ENCODE assay signal across 10 cellular contexts in genomic region chr2:27308359-27308875, GRCh38. TPM values are rescaled to one million over a fixed set of nuclear protein-coding genes. Genes with fewer than 3 reads are reported as not detected.
A peak's percentile ranks its signal among the peaks of the same experiment; 100 is the strongest.
DNase-seq lines count a peak whose midpoint lies in the region; ATAC-seq and TF ChIP-seq lines count a peak whose summit lies in the region.
"Had no signal": no experiment of that assay in that cellular context is flagged by ENCODE, and none has a peak within 500 bp of the region (broad histone marks: within the 10 kb centered on the region; RNA-seq: fewer than 3 reads in every experiment).

TSS of gene UCN (minus strand) at chr2:27308445. CDS start at chr2:27307895, 550 bp downstream.

- DNase-seq in H7 (peak; percentile 87), activated B cell treated with CpG ODN at 0.5 μM for 24 hours (no peak), cardiac muscle cell (ENCODE audit: low read depth in 1 of 2, low spot score in 1 of 2) (peak; percentile 62 to 91), osteoblast (ENCODE audit: insufficient read length, low spot score, missing footprints) (peak; percentile 91), GM19240 (ENCODE audit: insufficient read length, low spot score) (no peak), middle frontal gyrus (ENCODE audit: extremely low spot score, low spot score) (no peak)
- DNase-seq: NCI-H524 treated with DMSO at 0.1 percent for 48 hours; stimulated activated CD4-positive, alpha-beta T cell treated with anti-CD3 and anti-CD28 coated beads, Interleukin-2, amount 100 ng/mL, for 24 hours had no signal

- H3K9me3 ChIP-seq in cardiac muscle cell (ENCODE audit: low read depth), result no peaks in the 10 kb centered on the region
- no peaks in the 10 kb centered on the region for H3K9me3 ChIP-seq in osteoblast (ENCODE audit: low read depth, low read length)

- peaks cover 31% of the 10 kb centered on the region for H4K20me1 ChIP-seq in osteoblast (ENCODE audit: insufficient read depth, low read length)

- H3K4me3 Mint-ChIP-seq in activated B cell treated with CpG ODN at 0.5 μM for 24 hours, result peak within 1 kb of the TSS; percentile 7

- no peak for TF ChIP-seq CTCF in activated B cell treated with CpG ODN at 0.5 μM for 24 hours (IDR thresholded peaks at IDR 0.05)
- TF ChIP-seq CTCF in cardiac muscle cell (IDR thresholded peaks at IDR 0.05; ENCODE audit: low read depth, low read length), result no peak
- TF ChIP-seq CTCF in osteoblast (IDR thresholded peaks at IDR 0.05; ENCODE audit: extremely low read depth, low read depth, low read length), result no peak

- peaks cover 7% of the 10 kb centered on the region for H3K4me1 Mint-ChIP-seq in activated B cell treated with CpG ODN at 0.5 μM for 24 hours

- no peak within 1 kb of the TSS for H3K4me2 ChIP-seq in osteoblast (ENCODE audit: insufficient read depth, low read length)

- CTCF ChIA-PET in activated B cell treated with CpG ODN at 0.5 μM for 24 hours (lab: Charles Lee), result no interaction called here

- peaks cover 30% of the 10 kb centered on the region for H3K36me3 Mint-ChIP-seq in activated B cell treated with CpG ODN at 0.5 μM for 24 hours (ENCODE audit: low read depth)

- H3K27ac ChIP-seq in cardiac muscle cell (no peak within 1 kb of the TSS), osteoblast (ENCODE audit: low read depth, low read length) (no peak within 1 kb of the TSS)

- ATAC-seq in activated B cell treated with CpG ODN at 0.5 μM for 24 hours (ENCODE audit: low read depth), result no peak
- no peak for ATAC-seq in HG03097 (IDR thresholded peaks at IDR 0.05; ENCODE audit: low FRiP score, unreplicated experiment)
- ATAC-seq in GM21515 (IDR thresholded peaks at IDR 0.05; ENCODE audit: unreplicated experiment), result no peak

- intact Hi-C loops in activated B cell treated with CpG ODN at 0.5 μM for 24 hours (cut with micrococcal nuclease), result no loop called here

- H3K27me3 ChIP-seq in H7 (ENCODE audit: control insufficient read depth, insufficient read depth, low read length) (peaks cover 41% of the 10 kb centered on the region), cardiac muscle cell (peaks cover 40% of the 10 kb centered on the region), osteoblast (ENCODE audit: insufficient read depth, low read length) (peaks cover 44% of the 10 kb centered on the region)

- H3K27ac Mint-ChIP-seq in activated B cell treated with CpG ODN at 0.5 μM for 24 hours, result no peak within 1 kb of the TSS

- H3K4me1 ChIP-seq in cardiac muscle cell (ENCODE audit: low read depth) (no peaks in the 10 kb centered on the region), osteoblast (ENCODE audit: insufficient read depth, low read length) (no peaks in the 10 kb centered on the region)

- H3K27me3 Mint-ChIP-seq in activated B cell treated with CpG ODN at 0.5 μM for 24 hours, result peaks cover 18% of the 10 kb centered on the region

- H3K79me2 ChIP-seq in osteoblast (ENCODE audit: insufficient read depth, low read length), result no peaks in the 10 kb centered on the region

- H2AFZ ChIP-seq in osteoblast (ENCODE audit: low read length), result no peak within 1 kb of the TSS

- POLR2A ChIA-PET in activated B cell treated with CpG ODN at 0.5 μM for 24 hours (lab: Charles Lee), result no interaction called here

- H3K4me3 ChIP-seq in H7 (ENCODE audit: insufficient read depth, low read depth, low read length), result peak within 1 kb of the TSS; percentile 4; the same call in 1 of the 2 replicates
- no peak within 1 kb of the TSS for H3K4me3 ChIP-seq in cardiac muscle cell
- no peak within 1 kb of the TSS for H3K4me3 ChIP-seq in osteoblast (ENCODE audit: insufficient read depth, low read length)

- H3K9me3 Mint-ChIP-seq in activated B cell treated with CpG ODN at 0.5 μM for 24 hours, result no peaks in the 10 kb centered on the region

- H3K36me3 ChIP-seq in H7 (replicated peaks; ENCODE audit: control insufficient read depth, insufficient read depth, low read length) (no peaks in the 10 kb centered on the region), cardiac muscle cell (peaks cover 6% of the 10 kb centered on the region), osteoblast (ENCODE audit: insufficient read depth, low read length) (peaks cover 17% of the 10 kb centered on the region)

RNA-seq across cellular contexts. Expression of gene UCN, which starts in this region (rescaled TPM):
- 0.66 TPM in 1 of 2 replicates, not detected in the other for total RNA-seq in H7 (2014; rRNA removed; shearing (Covaris generic))
- total RNA-seq in activated B cell treated with CpG ODN at 0.5 μM for 24 hours, result 1.0 and 1.2 TPM in 2 replicates
- total RNA-seq in cardiac muscle cell, result 6.6 and 14.8 TPM in 2 replicates
- polyA plus RNA-seq in cardiac muscle cell, result 3.2 and 5.8 TPM in 2 replicates
- 0.36 and 1.2 TPM in 2 replicates for total RNA-seq in osteoblast

Comparison
In these comparisons a context has a peak if more than half of its experiments do, and no peak if none do; other contexts are left out.
1. Peak in DNase-seq and H3K4me3 ChIP-seq in H7; RNA of the gene not detected or under 1 TPM.
2. DNase-seq: peak in cardiac muscle cell (2 of 2) and osteoblast (single experiment); none in activated B cell treated with CpG ODN at 0.5 μM for 24 hours (single experiment), GM19240 (single experiment) and middle frontal gyrus (single experiment).